17 cellular contexts compared by ENCODE assay signal in the genomic region with DNA sequence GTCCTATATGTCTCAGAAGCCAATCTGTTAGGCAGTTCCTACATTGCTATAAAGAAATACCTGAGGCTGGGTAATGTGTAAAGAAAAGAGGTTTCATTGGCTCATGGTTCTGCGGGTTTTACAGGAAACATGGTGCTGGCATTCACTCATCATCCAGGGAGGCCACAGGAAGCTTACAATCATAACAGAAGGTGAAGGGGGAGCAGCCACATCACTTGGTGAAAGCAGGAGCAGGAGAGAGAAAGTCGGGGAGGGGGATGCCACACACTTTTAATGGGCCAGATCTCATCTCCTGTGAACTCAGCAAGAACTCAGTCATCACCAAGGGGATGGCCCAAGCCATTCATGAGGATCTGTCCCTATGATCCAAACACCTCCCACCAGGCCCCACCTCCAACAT. TPM values are rescaled to one million over a fixed set of nuclear protein-coding genes. Genes with fewer than 3 reads are reported as not detected.
DNase-seq lines count a peak whose midpoint lies in the region; ATAC-seq, FAIRE-seq and TF ChIP-seq lines count a peak whose summit lies in the region.
"Had no signal": no experiment of that assay in that cellular context is flagged by ENCODE, and none has a peak within 500 bp of the region (broad histone marks: within the 10 kb centered on the region; RNA-seq: fewer than 3 reads in every experiment).

No MANE protein-coding gene starts in this region.

- H3K4me1 ChIP-seq in keratinocyte (ENCODE audit: control insufficient read depth, extremely low read depth, insufficient read depth, low read length): peaks cover 24% of the 10 kb centered on the region

- peak; percentile 59 for ATAC-seq in stimulated activated effector memory CD8-positive, alpha-beta T cell treated with anti-CD3 and anti-CD28 coated beads, Interleukin-12 subunit alpha, Interleukin-12 subunit beta, amount 100 ng/mL, for 72 hours
- ATAC-seq in GM21515 (IDR thresholded peaks at IDR 0.05; ENCODE audit: unreplicated experiment): no peak
- ATAC-seq: GM23338, HCT116 had no signal

- no peaks in the 10 kb centered on the region for H3K9me1 ChIP-seq in keratinocyte (ENCODE audit: control insufficient read depth, extremely low read depth, insufficient read depth, low read length)

- no peaks in the 10 kb centered on the region for H4K20me1 ChIP-seq in keratinocyte (ENCODE audit: control insufficient read depth, extremely low read depth, insufficient read depth, low read length)

- no peak overlapping the region for H3K27ac Mint-ChIP-seq in activated naive CD4-positive, alpha-beta T cell treated with anti-CD3 and anti-CD28 coated beads for 36 hours
- H3K27ac Mint-ChIP-seq in activated naive CD4-positive, alpha-beta T cell treated with anti-CD3 and anti-CD28 coated beads, Interleukin-2, amount 10 ng/mL, durations not matched to agents 7 days and 5 days: no peak overlapping the region
- no peak overlapping the region for H3K27ac Mint-ChIP-seq in stimulated activated effector memory CD8-positive, alpha-beta T cell treated with anti-CD3 and anti-CD28 coated beads, Interleukin-12 subunit alpha, Interleukin-12 subunit beta, amount 100 ng/mL, for 72 hours
- H3K27ac Mint-ChIP-seq: CD4-positive, alpha-beta memory T cell; GM23338; H9 had no signal

- H3K27me3 Mint-ChIP-seq in activated naive CD4-positive, alpha-beta T cell treated with anti-CD3 and anti-CD28 coated beads for 36 hours (ENCODE audit: low read depth): no peaks in the 10 kb centered on the region
- no peaks in the 10 kb centered on the region for H3K27me3 Mint-ChIP-seq in activated naive CD4-positive, alpha-beta T cell treated with anti-CD3 and anti-CD28 coated beads, Interleukin-2, amount 10 ng/mL, durations not matched to agents 7 days and 5 days
- H3K27me3 Mint-ChIP-seq: CD4-positive, alpha-beta memory T cell had no signal

- no peak overlapping the region for H3K9ac ChIP-seq in keratinocyte (ENCODE audit: control insufficient read depth, extremely low read depth, insufficient read depth, low read length)

- H3K36me3 ChIP-seq in keratinocyte (ENCODE audit: control insufficient read depth in 2 of 2, extremely low read depth in 1 of 2, insufficient read depth in 2 of 2, low read length in 2 of 2): peaks cover 0 to 2% of the 10 kb centered on the region in 2 experiments

- intact Hi-C loops in activated naive CD4-positive, alpha-beta T cell treated with anti-CD3 and anti-CD28 coated beads for 36 hours (cut with micrococcal nuclease): no loop called here

- dilution Hi-C loops in keratinocyte (cut with MboI; ENCODE audit: extremely low pct_ligation_motif_present, low sequenced_read_pairs): no loop called here

- H3K4me1 Mint-ChIP-seq in activated naive CD4-positive, alpha-beta T cell treated with anti-CD3 and anti-CD28 coated beads for 36 hours (ENCODE audit: low read depth): peaks cover 7% of the 10 kb centered on the region
- H3K4me1 Mint-ChIP-seq in activated naive CD4-positive, alpha-beta T cell treated with anti-CD3 and anti-CD28 coated beads, Interleukin-2, amount 10 ng/mL, durations not matched to agents 7 days and 5 days: no peaks in the 10 kb centered on the region
- peaks cover 8% of the 10 kb centered on the region for H3K4me1 Mint-ChIP-seq in stimulated activated effector memory CD8-positive, alpha-beta T cell treated with anti-CD3 and anti-CD28 coated beads, Interleukin-12 subunit alpha, Interleukin-12 subunit beta, amount 100 ng/mL, for 72 hours
- H3K4me1 Mint-ChIP-seq: GM23338, H9 had no signal

- no peaks in the 10 kb centered on the region for H3K9me3 Mint-ChIP-seq in activated naive CD4-positive, alpha-beta T cell treated with anti-CD3 and anti-CD28 coated beads for 36 hours
- H3K9me3 Mint-ChIP-seq in activated naive CD4-positive, alpha-beta T cell treated with anti-CD3 and anti-CD28 coated beads, Interleukin-2, amount 10 ng/mL, durations not matched to agents 7 days and 5 days: no peaks in the 10 kb centered on the region
- peaks cover 2% of the 10 kb centered on the region for H3K9me3 Mint-ChIP-seq in stimulated activated effector memory CD8-positive, alpha-beta T cell treated with anti-CD3 and anti-CD28 coated beads, Interleukin-12 subunit alpha, Interleukin-12 subunit beta, amount 100 ng/mL, for 72 hours
- H3K9me3 Mint-ChIP-seq: GM23338, H9 had no signal

- H3K4me2 ChIP-seq in keratinocyte (ENCODE audit: control insufficient read depth, extremely low read depth, insufficient read depth, low read depth, low read length): no peak overlapping the region
- H3K4me2 ChIP-seq: GM23338 had no signal

- peak; percentile 20 for DNase-seq in activated naive CD4-positive, alpha-beta T cell treated with anti-CD3 and anti-CD28 coated beads for 36 hours
- DNase-seq in activated naive CD4-positive, alpha-beta T cell treated with anti-CD3 and anti-CD28 coated beads, Interleukin-2, amount 10 ng/mL, durations not matched to agents 7 days and 5 days: no peak
- DNase-seq in keratinocyte (ENCODE audit: low read depth, low spot score) (no peak), D721Med (ENCODE audit: insufficient read length, low spot score) (no peak)
- DNase-seq in stimulated activated effector memory CD8-positive, alpha-beta T cell treated with anti-CD3 and anti-CD28 coated beads, Interleukin-12 subunit alpha, Interleukin-12 subunit beta, amount 100 ng/mL, for 72 hours (ENCODE audit: low spot score in 2 of 2): no peak
- DNase-seq: C1 segment of cervical spinal cord; Calu3; CD4-positive, alpha-beta memory T cell; COR-L47; DMS153; DND-41; H9 had no signal

- H3K79me2 ChIP-seq in keratinocyte (ENCODE audit: control insufficient read depth, insufficient read depth, low read length): peaks cover 3% of the 10 kb centered on the region

- no peaks in the 10 kb centered on the region for H3K27me3 ChIP-seq in keratinocyte (ENCODE audit: control insufficient read depth, extremely low read depth, insufficient read depth, low read length)

- H3K36me3 Mint-ChIP-seq in activated naive CD4-positive, alpha-beta T cell treated with anti-CD3 and anti-CD28 coated beads for 36 hours (ENCODE audit: low read depth): peaks cover 8% of the 10 kb centered on the region
- H3K36me3 Mint-ChIP-seq in activated naive CD4-positive, alpha-beta T cell treated with anti-CD3 and anti-CD28 coated beads, Interleukin-2, amount 10 ng/mL, durations not matched to agents 7 days and 5 days: peaks cover 6% of the 10 kb centered on the region
- peaks cover 5% of the 10 kb centered on the region for H3K36me3 Mint-ChIP-seq in stimulated activated effector memory CD8-positive, alpha-beta T cell treated with anti-CD3 and anti-CD28 coated beads, Interleukin-12 subunit alpha, Interleukin-12 subunit beta, amount 100 ng/mL, for 72 hours

- no peak overlapping the region for H3K4me3 Mint-ChIP-seq in activated naive CD4-positive, alpha-beta T cell treated with anti-CD3 and anti-CD28 coated beads for 36 hours
- no peak overlapping the region for H3K4me3 Mint-ChIP-seq in activated naive CD4-positive, alpha-beta T cell treated with anti-CD3 and anti-CD28 coated beads, Interleukin-2, amount 10 ng/mL, durations not matched to agents 7 days and 5 days
- H3K4me3 Mint-ChIP-seq in stimulated activated effector memory CD8-positive, alpha-beta T cell treated with anti-CD3 and anti-CD28 coated beads, Interleukin-12 subunit alpha, Interleukin-12 subunit beta, amount 100 ng/mL, for 72 hours: no peak overlapping the region
- H3K4me3 Mint-ChIP-seq: CD4-positive, alpha-beta memory T cell; GM23338; H9 had no signal

- CTCF ChIA-PET in activated naive CD4-positive, alpha-beta T cell treated with anti-CD3 and anti-CD28 coated beads for 36 hours (lab: Charles Lee): interaction anchor here (0.7 to 1.1 kb wide), 3 partner anchors 8 to 33 kb away, joined by 3 read pairs; no protein-coding TSS in a partner anchor
- CTCF ChIA-PET in activated naive CD4-positive, alpha-beta T cell treated with anti-CD3 and anti-CD28 coated beads, Interleukin-2, amount 10 ng/mL, durations not matched to agents 7 days and 5 days (lab: Charles Lee): no interaction called here

- FAIRE-seq in keratinocyte (lab: Jason Lieb, UNC): peak; percentile 65
- FAIRE-seq in D721Med (lab: Jason Lieb, UNC): no peak
- FAIRE-seq: G401.6, GM19239 had no signal

- no peak overlapping the region for H3K4me3 ChIP-seq in keratinocyte (ENCODE audit: control insufficient read depth in 2 of 3, extremely low read depth in 1 of 3, insufficient read depth in 2 of 3, low read depth in 1 of 3, low read length in 3 of 3)
- H3K4me3 ChIP-seq: GM23338 had no signal

- TF ChIP-seq CTCF in keratinocyte (optimal IDR thresholded peaks at IDR 0.05 in 1 of 3, IDR thresholded peaks at IDR 0.05 in 1 of 3, conservative IDR thresholded peaks at IDR 0.05 in 1 of 3; ENCODE audit: extremely low read depth in 1 of 3, insufficient read depth in 2 of 3, low read length in 3 of 3) (no peak), D721Med (IDR thresholded peaks at IDR 0.05; ENCODE audit: insufficient read depth, missing control alignments) (no peak)

- no peaks in the 10 kb centered on the region for H3K9me3 ChIP-seq in keratinocyte (ENCODE audit: control insufficient read depth, low read depth, low read length)

- H2AFZ ChIP-seq in keratinocyte (ENCODE audit: control insufficient read depth, low read length): no peak overlapping the region
- H2AFZ ChIP-seq: GM23338 had no signal

- no peak overlapping the region for H3K27ac ChIP-seq in keratinocyte (ENCODE audit: control insufficient read depth, insufficient read depth, low read length)

RNA-seq across cellular contexts. Expression of a gene that starts 9.1 kb away (rescaled TPM):
- total RNA-seq in activated naive CD4-positive, alpha-beta T cell treated with anti-CD3 and anti-CD28 coated beads for 36 hours: 1 to 10 TPM; 1.4 to 1.7 TPM
- 16.2 to 19.1 TPM (median 18.2 TPM) in 3 replicates for polyA plus RNA-seq in keratinocyte
- 9.5 TPM for polyA plus RNA-seq in keratinocyte (2011; ENCODE audit: low read depth)
- polyA plus RNA-seq in keratinocyte (2011; cell fraction: cytosol; rRNA removed): 9.0 and 14.1 TPM in 2 replicates
- polyA plus RNA-seq in keratinocyte (2011; cell fraction: nucleus; rRNA removed): 19.9 and 28.4 TPM in 2 replicates
- 12.7 and 19.0 TPM in 2 replicates for polyA plus RNA-seq in keratinocyte (2012; ENCODE audit: low replicate concordance)
- 14.8 to 24.9 TPM (median 20.4 TPM) in 3 replicates for polyA minus RNA-seq in keratinocyte
- polyA minus RNA-seq in keratinocyte (2011; cell fraction: cytosol; rRNA and poly(A)+ RNA removed): 22.3 TPM
- polyA minus RNA-seq in keratinocyte (2011; cell fraction: nucleus; rRNA and poly(A)+ RNA removed): 31.8 and 54.2 TPM in 2 replicates

RNA-seq across cellular contexts. Expression of a gene that starts 10.3 kb away (rescaled TPM):
- total RNA-seq in activated naive CD4-positive, alpha-beta T cell treated with anti-CD3 and anti-CD28 coated beads for 36 hours: 1 to 10 TPM; 3.0 to 3.2 TPM
- 4.8 to 9.5 TPM (median 6.6 TPM) in 3 replicates for polyA plus RNA-seq in keratinocyte
- polyA plus RNA-seq in keratinocyte (2011; ENCODE audit: low read depth): 26.7 TPM
- 2.8 and 5.1 TPM in 2 replicates for polyA plus RNA-seq in keratinocyte (2011; cell fraction: cytosol; rRNA removed)
- polyA plus RNA-seq in keratinocyte (2011; cell fraction: nucleus; rRNA removed): 14.1 and 14.6 TPM in 2 replicates
- 3.2 and 17.1 TPM in 2 replicates for polyA plus RNA-seq in keratinocyte (2012; ENCODE audit: low replicate concordance)
- 0.75 to 8.0 TPM (median 4.4 TPM) in 3 replicates for polyA minus RNA-seq in keratinocyte
- 2.5 TPM for polyA minus RNA-seq in keratinocyte (2011; cell fraction: cytosol; rRNA and poly(A)+ RNA removed)
- 4.9 and 9.5 TPM in 2 replicates for polyA minus RNA-seq in keratinocyte (2011; cell fraction: nucleus; rRNA and poly(A)+ RNA removed)
